ENCODE assay signal across 16 cellular contexts in genomic region chr15:67100124-67100791, GRCh38. TPM values are rescaled to one million over a fixed set of nuclear protein-coding genes. Genes with fewer than 3 reads are reported as not detected.
DNase-seq lines count a peak whose midpoint lies in the region; ATAC-seq, FAIRE-seq and TF ChIP-seq lines count a peak whose summit lies in the region.
"Had no signal": no experiment of that assay in that cellular context is flagged by ENCODE, and none has a peak within 500 bp of the region (broad histone marks: within the 10 kb centered on the region; RNA-seq: fewer than 3 reads in every experiment).

No MANE protein-coding gene starts in this region.

- TF ChIP-seq POLR2A in endothelial cell of umbilical vein (IDR thresholded peaks at IDR 0.05; ENCODE audit: low read depth, low read length) (no peak), vagina (IDR thresholded peaks at IDR 0.05) (no peak)

- peak overlapping the region; percentile 11 for H3K4me3 Mint-ChIP-seq in stimulated activated naive CD8-positive, alpha-beta T cell treated with anti-CD3 and anti-CD28 coated beads, Interleukin-15, Interleukin-2, amounts not matched to agents 100 ng/mL and 50 ng/mL, for 24 hours
- H3K4me3 Mint-ChIP-seq: HFFc6 had no signal

- H3K27me3 ChIP-seq in PC-9 (ENCODE audit: insufficient read depth, low read depth) = no peaks in the 10 kb centered on the region
- no peaks in the 10 kb centered on the region for H3K27me3 ChIP-seq in endothelial cell of umbilical vein (ENCODE audit: control insufficient read depth in 2 of 2, insufficient read depth in 2 of 2, low read length in 2 of 2)
- no peaks in the 10 kb centered on the region for H3K27me3 ChIP-seq in vagina
- H3K27me3 ChIP-seq: ascending aorta, left lung had no signal

- POLR2A ChIA-PET in PC-9 (lab: Charles Lee; ENCODE audit: unreplicated experiment) (no interaction called here), endothelial cell of umbilical vein (lab: Charles Lee) (no interaction called here)

- H3K4me3 ChIP-seq in PC-9 (no peak overlapping the region), endothelial cell of umbilical vein (replicated peaks in 1 of 3; ENCODE audit: insufficient read depth in 1 of 3, low read depth in 1 of 3, low read length in 3 of 3) (no peak overlapping the region), vagina (no peak overlapping the region), coronary artery (no peak overlapping the region)
- H3K4me3 ChIP-seq: ascending aorta, left lung, prostate gland had no signal

- no peaks in the 10 kb centered on the region for H3K9me1 ChIP-seq in endothelial cell of umbilical vein (replicated peaks; ENCODE audit: control insufficient read depth, extremely low read depth, insufficient read depth, low read length)

- CTCF ChIA-PET in PC-9 (lab: Charles Lee) (interaction anchor here (0.7 kb wide), 1 partner anchor 20 kb away, joined by 15 read pairs; no protein-coding TSS in a partner anchor), endothelial cell of umbilical vein (lab: Charles Lee) (no interaction called here)

- dilution Hi-C loops in endothelial cell of umbilical vein (cut with MboI; ENCODE audit: extremely low pct_ligation_motif_present, low sequenced_read_pairs) = no loop called here

- H3K9me3 ChIP-seq in PC-9 (ENCODE audit: insufficient read depth, low read depth) = no peaks in the 10 kb centered on the region
- no peaks in the 10 kb centered on the region for H3K9me3 ChIP-seq in endothelial cell of umbilical vein (replicated peaks; ENCODE audit: control insufficient read depth, insufficient read depth, low read length)
- H3K9me3 ChIP-seq in vagina = no peaks in the 10 kb centered on the region
- H3K9me3 ChIP-seq: ascending aorta, left lung, prostate gland had no signal

- H3K79me2 ChIP-seq in PC-9 (ENCODE audit: low read depth) (peaks cover 96% of the 10 kb centered on the region), endothelial cell of umbilical vein (ENCODE audit: control insufficient read depth, insufficient read depth, low read length) (peaks cover 96% of the 10 kb centered on the region)

- TF ChIP-seq CTCF in PC-9 (conservative IDR thresholded peaks at IDR 0.05) (no peak), endothelial cell of umbilical vein (IDR thresholded peaks at IDR 0.05; ENCODE audit: extremely low read depth in 1 of 2, insufficient read depth in 1 of 2, low read depth in 1 of 2, low read length in 2 of 2) (no peak), vagina (IDR thresholded peaks at IDR 0.05) (no peak), coronary artery (IDR thresholded peaks at IDR 0.05) (no peak), GM13976 (IDR thresholded peaks at IDR 0.05; ENCODE audit: borderline replicate concordance, control extremely low read depth, extremely low read depth, insufficient read depth, missing control alignments) (no peak)

- H3K36me3 Mint-ChIP-seq in stimulated activated naive CD8-positive, alpha-beta T cell treated with anti-CD3 and anti-CD28 coated beads, Interleukin-15, Interleukin-2, amounts not matched to agents 100 ng/mL and 50 ng/mL, for 24 hours (ENCODE audit: low read depth) = peaks cover 17% of the 10 kb centered on the region

- FAIRE-seq in endothelial cell of umbilical vein (lab: Jason Lieb, UNC) = no peak

- BruUV-seq in PC-9 (replicated peaks; lab: Mats Ljungman, UMichigan) (no TSS peak), endothelial cell of umbilical vein (replicated peaks; lab: Mats Ljungman, UMichigan) (no TSS peak)

- H3K4me2 ChIP-seq in PC-9 = no peak overlapping the region
- no peak overlapping the region for H3K4me2 ChIP-seq in endothelial cell of umbilical vein (ENCODE audit: insufficient read depth, low read length)

- peaks cover 55% of the 10 kb centered on the region for H3F3A ChIP-seq in PC-9 (ENCODE audit: insufficient read depth, low read depth)

- peaks cover 12% of the 10 kb centered on the region for H3K36me3 ChIP-seq in PC-9 (ENCODE audit: low read depth)
- H3K36me3 ChIP-seq in endothelial cell of umbilical vein (ENCODE audit: control insufficient read depth in 2 of 2, extremely low read depth in 1 of 2, insufficient read depth in 2 of 2, low read length in 2 of 2) = no peaks in the 10 kb centered on the region
- no peaks in the 10 kb centered on the region for H3K36me3 ChIP-seq in vagina
- H3K36me3 ChIP-seq: ascending aorta, left lung, prostate gland had no signal

- no peak overlapping the region for H3K9ac ChIP-seq in endothelial cell of umbilical vein (replicated peaks; ENCODE audit: extremely low read depth, insufficient read depth, low read length)

- DNase-seq in stimulated activated naive CD8-positive, alpha-beta T cell treated with anti-CD3 and anti-CD28 coated beads, Interleukin-15, Interleukin-2, amounts not matched to agents 100 U/mL and 50 U/mL, for 24 hours = no peak
- DNase-seq in PC-9 (no peak), endothelial cell of umbilical vein (ENCODE audit: low read depth, low spot score) (no peak), vagina (ENCODE audit: extremely low spot score in 2 of 2) (no peak), coronary artery (ENCODE audit: low spot score) (no peak), GM13976 (ENCODE audit: low spot score) (no peak), GM19238 (ENCODE audit: insufficient read length, low spot score) (no peak)
- DNase-seq: cortex of kidney, DND-41, HFFc6, left lung, NCI-H2029 treated with DMSO at 0.1 percent for 48 hours, SHP77 treated with DMSO at 0.1 percent for 48 hours had no signal

- H3K4me1 Mint-ChIP-seq in stimulated activated naive CD8-positive, alpha-beta T cell treated with anti-CD3 and anti-CD28 coated beads, Interleukin-15, Interleukin-2, amounts not matched to agents 100 ng/mL and 50 ng/mL, for 24 hours (ENCODE audit: low read depth) = peaks cover 43% of the 10 kb centered on the region

- no peaks in the 10 kb centered on the region for H3K27me3 Mint-ChIP-seq in stimulated activated naive CD8-positive, alpha-beta T cell treated with anti-CD3 and anti-CD28 coated beads, Interleukin-15, Interleukin-2, amounts not matched to agents 100 ng/mL and 50 ng/mL, for 24 hours

- H3K9me3 Mint-ChIP-seq in stimulated activated naive CD8-positive, alpha-beta T cell treated with anti-CD3 and anti-CD28 coated beads, Interleukin-15, Interleukin-2, amounts not matched to agents 100 ng/mL and 50 ng/mL, for 24 hours = no peaks in the 10 kb centered on the region
- H3K9me3 Mint-ChIP-seq: HFFc6 had no signal

- in situ Hi-C loops in GM13976 (cut with MboI; ENCODE audit: low sequenced_read_pairs, unreplicated experiment) = no loop called here

- H3K27ac ChIP-seq in PC-9 (peak overlapping the region; percentile 4; the same call in 1 of the 2 replicates), endothelial cell of umbilical vein (ENCODE audit: insufficient read depth, low read depth, low read length) (peak overlapping the region; percentile 14), vagina (peak overlapping the region; percentile 12), coronary artery (no peak overlapping the region)
- H3K27ac ChIP-seq: ascending aorta, left lung, prostate gland had no signal

- no peaks in the 10 kb centered on the region for H3K9me2 ChIP-seq in PC-9 (ENCODE audit: insufficient read depth)

- H4K20me1 ChIP-seq in PC-9 (ENCODE audit: insufficient read depth) (no peaks in the 10 kb centered on the region), endothelial cell of umbilical vein (replicated peaks; ENCODE audit: control insufficient read depth, extremely low read depth, insufficient read depth, low read length) (no peaks in the 10 kb centered on the region)

- no peak overlapping the region for H3K27ac Mint-ChIP-seq in stimulated activated naive CD8-positive, alpha-beta T cell treated with anti-CD3 and anti-CD28 coated beads, Interleukin-15, Interleukin-2, amounts not matched to agents 100 ng/mL and 50 ng/mL, for 24 hours
- H3K27ac Mint-ChIP-seq: HFFc6 had no signal

- intact Hi-C loops in PC-9 (cut with micrococcal nuclease; ENCODE audit: unreplicated experiment) (loop anchor here (10.0 kb wide), 1 partner anchor 205 kb away; no protein-coding TSS in a partner anchor), endothelial cell of umbilical vein (cut with micrococcal nuclease) (no loop called here), vagina (cut with DNase I) (no loop called here)

- H3K4me1 ChIP-seq in PC-9 (replicated peaks; ENCODE audit: insufficient read depth) = peaks cover 50% of the 10 kb centered on the region
- H3K4me1 ChIP-seq in endothelial cell of umbilical vein (ENCODE audit: control insufficient read depth, extremely low read depth, insufficient read depth, low read length) = peaks cover 52% of the 10 kb centered on the region
- H3K4me1 ChIP-seq in vagina = peaks cover 84% of the 10 kb centered on the region

- no peak overlapping the region for H2AFZ ChIP-seq in PC-9
- H2AFZ ChIP-seq in endothelial cell of umbilical vein (ENCODE audit: low read depth, low read length) = no peak overlapping the region

- no peak for ATAC-seq in stimulated activated naive CD8-positive, alpha-beta T cell treated with anti-CD3 and anti-CD28 coated beads, Interleukin-15, Interleukin-2, amounts not matched to agents 100 U/mL and 50 U/mL, for 24 hours
- ATAC-seq: left lung had no signal

TF ChIP-seq in endothelial cell of umbilical vein, 7 proteins besides CTCF, POLR2A, EP300 and RAD21:
- no peak for TF ChIP-seq FOS (IDR thresholded peaks at IDR 0.05; ENCODE audit: borderline replicate concordance, insufficient read depth, low read length)
- TF ChIP-seq GATA2 (IDR thresholded peaks at IDR 0.05; ENCODE audit: insufficient read depth, insufficient read length, low read depth, low read length) = no peak
- TF ChIP-seq EZH2 (IDR thresholded peaks at IDR 0.05; ENCODE audit: borderline replicate concordance, low read depth, low read length, severe bottlenecking) = no peak
- no peak for TF ChIP-seq MAX (IDR thresholded peaks at IDR 0.05; ENCODE audit: insufficient read depth, insufficient read length)
- TF ChIP-seq MYC (IDR thresholded peaks at IDR 0.05; ENCODE audit: low read depth, low read length) = no peak
- no peak for TF ChIP-seq JUN (IDR thresholded peaks at IDR 0.05; ENCODE audit: borderline replicate concordance, insufficient read depth, insufficient read length, low read depth)
- TF ChIP-seq POLR2AphosphoS5 (IDR thresholded peaks at IDR 0.05; ENCODE audit: insufficient read depth, low read depth, low read length) = no peak

RNA-seq across cellular contexts. Expression of gene SMAD3, which starts 34.9 kb away (rescaled TPM):
- 99.5 and 109 TPM in 2 replicates for total RNA-seq in PC-9 (2021)
- 71.7 and 88.2 TPM in 2 replicates for total RNA-seq in endothelial cell of umbilical vein
- polyA plus RNA-seq in endothelial cell of umbilical vein = 53.4 and 56.4 TPM in 2 replicates
- polyA plus RNA-seq in endothelial cell of umbilical vein (2011; cell fraction: cytosol; rRNA removed) = 47.7 and 47.9 TPM in 2 replicates
- polyA plus RNA-seq in endothelial cell of umbilical vein (2011; cell fraction: nucleus; rRNA removed) = 114 and 122 TPM in 2 replicates
- polyA plus RNA-seq in endothelial cell of umbilical vein (2012) = 87.3 and 91.3 TPM in 2 replicates
- polyA minus RNA-seq in endothelial cell of umbilical vein = 53.1 and 59.9 TPM in 2 replicates
- 13.7 TPM for polyA minus RNA-seq in endothelial cell of umbilical vein (2011; cell fraction: cytosol; rRNA and poly(A)+ RNA removed)
- polyA minus RNA-seq in endothelial cell of umbilical vein (2011; cell fraction: nucleus; rRNA and poly(A)+ RNA removed) = 73.9 and 75.1 TPM in 2 replicates
- total RNA-seq in vagina = 53.5 TPM

Comparison
In these comparisons a context has a peak if more than half of its experiments do, and no peak if none do; other contexts are left out.
1. H3K27ac ChIP-seq: peak in PC-9 (single experiment), endothelial cell of umbilical vein (single experiment) and vagina (single experiment); none in coronary artery (0 of 2).